Comparison of ENCODE assay signal across 18 cellular contexts in the genomic region with DNA sequence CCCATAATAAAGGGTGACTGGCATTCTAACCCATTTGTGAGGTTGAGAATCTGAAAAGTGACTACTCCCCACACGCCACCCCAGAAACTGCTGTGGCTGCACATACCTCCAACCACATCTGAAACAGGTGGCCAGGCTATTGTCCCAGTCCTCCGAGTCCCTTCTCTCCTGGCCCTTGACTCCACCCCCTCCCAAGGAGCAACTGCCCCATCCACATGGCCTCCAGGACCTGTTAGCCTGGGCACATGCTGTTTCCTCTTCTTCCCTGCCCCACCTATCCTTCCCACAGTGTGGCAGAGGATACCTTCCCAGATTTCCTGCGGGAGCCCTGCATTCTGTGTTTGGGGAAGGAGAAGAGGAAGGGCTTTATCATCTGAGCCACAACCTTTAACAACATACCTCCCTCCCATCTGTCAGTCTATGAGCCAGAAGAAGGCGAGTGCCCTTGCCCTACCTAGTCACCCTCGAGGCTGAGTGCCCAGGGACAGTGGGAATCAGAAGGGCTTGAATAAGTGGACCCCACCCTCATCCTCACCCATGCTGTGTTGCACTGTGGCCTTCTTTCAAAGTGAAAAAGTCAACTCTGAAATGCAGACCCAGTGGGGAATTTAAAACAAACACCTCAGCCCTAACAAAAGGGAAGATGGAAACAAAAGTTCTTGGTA. TPM values are rescaled to one million over a fixed set of nuclear protein-coding genes. Genes with fewer than 3 reads are reported as not detected.
DNase-seq lines count a peak whose midpoint lies in the region; ATAC-seq and TF ChIP-seq lines count a peak whose summit lies in the region.
"Had no signal": no experiment of that assay in that cellular context is flagged by ENCODE, and none has a peak within 500 bp of the region (broad histone marks: within the 10 kb centered on the region; RNA-seq: fewer than 3 reads in every experiment).

No MANE protein-coding gene starts in this region.

- no TSS peak for BruUV-seq in OCI-LY7 (replicated peaks; lab: Mats Ljungman, UMichigan)

- H4K20me1 ChIP-seq in DND-41 (ENCODE audit: insufficient read depth, low read length) = no peaks in the 10 kb centered on the region
- no peaks in the 10 kb centered on the region for H4K20me1 ChIP-seq in OCI-LY7 (ENCODE audit: insufficient read depth, low read length)

- no peak overlapping the region for H3K9ac ChIP-seq in DND-41 (ENCODE audit: low read depth, low read length)
- H3K9ac ChIP-seq: SK-N-SH had no signal

- intact Hi-C loops in OCI-LY7 (cut with micrococcal nuclease; ENCODE audit: unreplicated experiment) = no loop called here
- intact Hi-C loops in activated T-helper 1 cell treated with anti-CD3 and anti-CD28 coated beads, Interleukin-12 subunit alpha, Interleukin-12 subunit beta, Interleukin-2, Interleukin-4 antibody, amounts not matched to agents 30 ng/mL and 10 ng/mL and 1 ng/mL, durations not matched to agents 14 hours and 24 hours and 36 hours (cut with micrococcal nuclease) = loop anchor here (5.0 kb wide), 1 partner anchor 191 kb away; no protein-coding TSS in a partner anchor

- TF ChIP-seq CTCF in DND-41 (IDR thresholded peaks at IDR 0.05; ENCODE audit: borderline replicate concordance, extremely low read depth, low read length, poor library complexity, severe bottlenecking) (no peak), OCI-LY7 (conservative IDR thresholded peaks at IDR 0.05; ENCODE audit: low read length) (no peak), osteocyte (IDR thresholded peaks at IDR 0.05) (no peak)

- H3K4me3 ChIP-seq in DND-41 (ENCODE audit: low read depth in 1 of 2, low read length in 2 of 2) (no peak overlapping the region), OCI-LY7 (ENCODE audit: low read depth, low read length, poor library complexity, severe bottlenecking) (no peak overlapping the region)
- H3K4me3 ChIP-seq: heart right ventricle, right lobe of liver had no signal

- peaks cover 2% of the 10 kb centered on the region for H3K4me1 Mint-ChIP-seq in osteocyte (ENCODE audit: unreplicated experiment)
- peaks cover 7% of the 10 kb centered on the region for H3K4me1 Mint-ChIP-seq in activated T-helper 1 cell treated with anti-CD3 and anti-CD28 coated beads, Interleukin-12 subunit alpha, Interleukin-12 subunit beta, Interleukin-2, Interleukin-4 antibody, amounts not matched to agents 30 ng/mL and 10 ng/mL and 1 ng/mL, durations not matched to agents 14 hours and 24 hours and 36 hours (ENCODE audit: low read depth)
- H3K4me1 Mint-ChIP-seq: activated naive CD8-positive, alpha-beta T cell treated with anti-CD3 and anti-CD28 coated beads for 36 hours; CD4-positive, alpha-beta memory T cell had no signal

- POLR2A ChIA-PET in OCI-LY7 (lab: Charles Lee) = interaction anchor here (0.5 to 0.6 kb wide), 2 partner anchors 89 to 299 kb away, joined by 3 read pairs; no protein-coding TSS in a partner anchor

- CTCF ChIA-PET in OCI-LY7 (lab: Charles Lee; ENCODE audit: unreplicated experiment) = no interaction called here

- DNase-seq in DND-41 = no peak
- no peak for DNase-seq in OCI-LY7 (ENCODE audit: low spot score)
- peak; percentile 92 for DNase-seq in myocyte (ENCODE audit: low read depth)
- DNase-seq in osteocyte (ENCODE audit: extremely low spot score, unreplicated experiment) = no peak
- no peak for DNase-seq in activated T-helper 1 cell treated with anti-CD3 and anti-CD28 coated beads, Interleukin-12 subunit alpha, Interleukin-12 subunit beta, Interleukin-2, Interleukin-4 antibody, amounts not matched to agents 30 ng/mL and 10 ng/mL and 1 ng/mL, durations not matched to agents 14 hours and 24 hours and 36 hours (ENCODE audit: low spot score)
- DNase-seq in AG08395 (ENCODE audit: low spot score) = no peak
- no peak for DNase-seq in activated CD4-positive, alpha-beta T cell treated with anti-CD3 and anti-CD28 coated beads, Interleukin-2, amount 50 U/mL, for 4 hours
- DNase-seq: DMS79 had no signal

- peaks cover 60% of the 10 kb centered on the region for H3K4me1 ChIP-seq in DND-41 (ENCODE audit: insufficient read depth, low read length)
- peaks cover 43% of the 10 kb centered on the region for H3K4me1 ChIP-seq in OCI-LY7 (ENCODE audit: insufficient read depth, low read length, poor library complexity, severe bottlenecking)
- H3K4me1 ChIP-seq: right lobe of liver had no signal

- H3K27ac ChIP-seq in DND-41 (ENCODE audit: low read length) (peak overlapping the region; percentile 59), OCI-LY7 (ENCODE audit: low read depth, low read length, poor library complexity, severe bottlenecking) (no peak overlapping the region)
- H3K27ac ChIP-seq: heart right ventricle, right lobe of liver, RWPE1 had no signal

- no peaks in the 10 kb centered on the region for H3K9me3 Mint-ChIP-seq in osteocyte (ENCODE audit: unreplicated experiment)
- no peaks in the 10 kb centered on the region for H3K9me3 Mint-ChIP-seq in activated T-helper 1 cell treated with anti-CD3 and anti-CD28 coated beads, Interleukin-12 subunit alpha, Interleukin-12 subunit beta, Interleukin-2, Interleukin-4 antibody, amounts not matched to agents 30 ng/mL and 10 ng/mL and 1 ng/mL, durations not matched to agents 14 hours and 24 hours and 36 hours
- H3K9me3 Mint-ChIP-seq: activated CD4-positive, alpha-beta T cell treated with anti-CD3 and anti-CD28 coated beads, Interleukin-2, amount 10 ng/mL, durations not matched to agents 24 days and 14 days; activated naive CD8-positive, alpha-beta T cell treated with anti-CD3 and anti-CD28 coated beads for 36 hours; CD4-positive, alpha-beta memory T cell; natural killer cell treated with Interleukin-12 subunit alpha and Interleukin-12 subunit beta and Interleukin-15 and Interleukin-18, amount 100 ng/mL, for 72 hours had no signal

- no peak for ATAC-seq in DND-41 (ENCODE audit: insufficient read depth, low read depth)
- ATAC-seq in GM18867 (IDR thresholded peaks at IDR 0.05; ENCODE audit: unreplicated experiment) = peak; percentile 10

- H2AFZ ChIP-seq in DND-41 (ENCODE audit: low read depth, low read length) = peak overlapping the region; percentile 19
- peak overlapping the region; percentile 83 for H2AFZ ChIP-seq in OCI-LY7 (ENCODE audit: low read length)

- H3K79me2 ChIP-seq in DND-41 (ENCODE audit: insufficient read depth, low read length) (no peaks in the 10 kb centered on the region), OCI-LY7 (ENCODE audit: insufficient read depth, low read depth, low read length) (no peaks in the 10 kb centered on the region)

- H3K36me3 Mint-ChIP-seq in osteocyte (ENCODE audit: unreplicated experiment) = no peaks in the 10 kb centered on the region
- no peaks in the 10 kb centered on the region for H3K36me3 Mint-ChIP-seq in activated T-helper 1 cell treated with anti-CD3 and anti-CD28 coated beads, Interleukin-12 subunit alpha, Interleukin-12 subunit beta, Interleukin-2, Interleukin-4 antibody, amounts not matched to agents 30 ng/mL and 10 ng/mL and 1 ng/mL, durations not matched to agents 14 hours and 24 hours and 36 hours (ENCODE audit: low read depth)
- H3K36me3 Mint-ChIP-seq: activated CD8-positive, alpha-beta memory T cell treated with anti-CD3 and anti-CD28 coated beads, Interleukin-2, amount 10 ng/mL, durations not matched to agents 7 days and 5 days; activated naive CD8-positive, alpha-beta T cell treated with anti-CD3 and anti-CD28 coated beads for 36 hours; CD4-positive, alpha-beta memory T cell; natural killer cell treated with Interleukin-12 subunit alpha and Interleukin-12 subunit beta and Interleukin-15 and Interleukin-18, amount 100 ng/mL, for 72 hours had no signal

- H3K27me3 Mint-ChIP-seq in osteocyte (ENCODE audit: unreplicated experiment) = no peaks in the 10 kb centered on the region
- peaks cover 13% of the 10 kb centered on the region for H3K27me3 Mint-ChIP-seq in activated T-helper 1 cell treated with anti-CD3 and anti-CD28 coated beads, Interleukin-12 subunit alpha, Interleukin-12 subunit beta, Interleukin-2, Interleukin-4 antibody, amounts not matched to agents 30 ng/mL and 10 ng/mL and 1 ng/mL, durations not matched to agents 14 hours and 24 hours and 36 hours (ENCODE audit: insufficient read depth)

- no peaks in the 10 kb centered on the region for H3K36me3 ChIP-seq in DND-41 (ENCODE audit: insufficient read depth, low read length)
- no peaks in the 10 kb centered on the region for H3K36me3 ChIP-seq in OCI-LY7 (ENCODE audit: insufficient read depth, low read length)
- H3K36me3 ChIP-seq: heart right ventricle, right lobe of liver had no signal

- H3K27me3 ChIP-seq in DND-41 (ENCODE audit: insufficient read depth, low read length, poor library complexity) = no peaks in the 10 kb centered on the region
- H3K27me3 ChIP-seq: right lobe of liver had no signal

- H3K4me3 Mint-ChIP-seq in osteocyte (ENCODE audit: unreplicated experiment) = no peak overlapping the region
- no peak overlapping the region for H3K4me3 Mint-ChIP-seq in activated T-helper 1 cell treated with anti-CD3 and anti-CD28 coated beads, Interleukin-12 subunit alpha, Interleukin-12 subunit beta, Interleukin-2, Interleukin-4 antibody, amounts not matched to agents 30 ng/mL and 10 ng/mL and 1 ng/mL, durations not matched to agents 14 hours and 24 hours and 36 hours
- H3K4me3 Mint-ChIP-seq: activated CD4-positive, alpha-beta T cell treated with anti-CD3 and anti-CD28 coated beads, Interleukin-2, amount 10 ng/mL, durations not matched to agents 24 days and 14 days; activated CD8-positive, alpha-beta memory T cell treated with anti-CD3 and anti-CD28 coated beads, Interleukin-2, amount 10 ng/mL, durations not matched to agents 7 days and 5 days; activated naive CD8-positive, alpha-beta T cell treated with anti-CD3 and anti-CD28 coated beads for 36 hours; CD4-positive, alpha-beta memory T cell; natural killer cell treated with Interleukin-12 subunit alpha and Interleukin-12 subunit beta and Interleukin-15 and Interleukin-18, amount 100 ng/mL, for 72 hours had no signal

- no peaks in the 10 kb centered on the region for H3K9me2 ChIP-seq in OCI-LY7 (ENCODE audit: insufficient read depth, low read length)
- H3K9me2 ChIP-seq: SK-N-SH had no signal

- H3K9me3 ChIP-seq in DND-41 (ENCODE audit: insufficient read depth, low read length, severe bottlenecking) (no peaks in the 10 kb centered on the region), OCI-LY7 (ENCODE audit: low read length) (peaks cover 7% of the 10 kb centered on the region; the same call in 1 of the 2 replicates)
- H3K9me3 ChIP-seq: heart right ventricle, right lobe of liver, SK-N-SH had no signal

- H3K4me2 ChIP-seq in DND-41 (ENCODE audit: insufficient read depth, low read length) (no peak overlapping the region), OCI-LY7 (ENCODE audit: low read length) (peak overlapping the region; percentile 8; the same call in 1 of the 2 replicates)
- H3K4me2 ChIP-seq: SK-N-SH had no signal

- no peak overlapping the region for H3K27ac Mint-ChIP-seq in osteocyte (ENCODE audit: unreplicated experiment)
- no peak overlapping the region for H3K27ac Mint-ChIP-seq in activated T-helper 1 cell treated with anti-CD3 and anti-CD28 coated beads, Interleukin-12 subunit alpha, Interleukin-12 subunit beta, Interleukin-2, Interleukin-4 antibody, amounts not matched to agents 30 ng/mL and 10 ng/mL and 1 ng/mL, durations not matched to agents 14 hours and 24 hours and 36 hours
- H3K27ac Mint-ChIP-seq: activated CD4-positive, alpha-beta T cell treated with anti-CD3 and anti-CD28 coated beads, Interleukin-2, amount 10 ng/mL, durations not matched to agents 24 days and 14 days; activated CD8-positive, alpha-beta memory T cell treated with anti-CD3 and anti-CD28 coated beads, Interleukin-2, amount 10 ng/mL, durations not matched to agents 7 days and 5 days; activated naive CD8-positive, alpha-beta T cell treated with anti-CD3 and anti-CD28 coated beads for 36 hours; CD4-positive, alpha-beta memory T cell; natural killer cell treated with Interleukin-12 subunit alpha and Interleukin-12 subunit beta and Interleukin-15 and Interleukin-18, amount 100 ng/mL, for 72 hours had no signal

RNA-seq across cellular contexts. Expression of gene STEAP1B, which starts 11.9 kb away (rescaled TPM):
- 0.36 and 0.69 TPM in 2 replicates for total RNA-seq in OCI-LY7 (2014; rRNA removed; shearing (Covaris generic))
- total RNA-seq in OCI-LY7 (2022) (1.1 and 2.1 TPM in 2 replicates), myocyte (0.99 TPM in 1 of 2 replicates, not detected in the other), osteocyte (1.3 and 1.4 TPM in 2 replicates)
- 0.24 TPM for polyA plus RNA-seq in myocyte (2012)
- total RNA-seq in activated T-helper 1 cell treated with anti-CD3 and anti-CD28 coated beads, Interleukin-12 subunit alpha, Interleukin-12 subunit beta, Interleukin-2, Interleukin-4 antibody, amounts not matched to agents 30 ng/mL and 10 ng/mL and 1 ng/mL, durations not matched to agents 14 hours and 24 hours and 36 hours = 0.16 TPM in 1 of 2 replicates, not detected in the other
- total RNA-seq: CD4-positive, alpha-beta memory T cell had no signal
- polyA plus RNA-seq: CD4-positive, alpha-beta memory T cell had no signal
